ENCODE assay signal across 11 cellular contexts in genomic region chr2:213834331-213834730, GRCh38.
DNase-seq lines count a peak whose midpoint lies in the region; ATAC-seq and TF ChIP-seq lines count a peak whose summit lies in the region.
"Had no signal": no experiment of that assay in that cellular context is flagged by ENCODE, and none has a peak within 500 bp of the region (broad histone marks: within the 10 kb centered on the region; RNA-seq: fewer than 3 reads in every experiment).

No MANE protein-coding gene starts in this region.

- H3K27me3 ChIP-seq in psoas muscle (ENCODE audit: insufficient read depth in 3 of 3, low read length in 2 of 3), result no peaks in the 10 kb centered on the region

- DNase-seq in AG20443 (ENCODE audit: low spot score) (peak; percentile 67), NCI-H460 (ENCODE audit: extremely low read depth, low read depth) (peak; percentile 2), epithelial cell of proximal tubule (ENCODE audit: low read depth) (peak; percentile 61), psoas muscle (no peak), NCI-H1436 treated with DMSO at 0.1 percent for 48 hours (lab: John Stamatoyannopoulos, UW) (no peak)
- DNase-seq: activated naive CD8-positive, alpha-beta T cell treated with anti-CD3 and anti-CD28 coated beads for 36 hours; Karpas-422; NCI-H2107 had no signal

- ATAC-seq in psoas muscle (peak; percentile 60 to 93 (median 84)), HG03439 (IDR thresholded peaks at IDR 0.05; ENCODE audit: unreplicated experiment) (no peak), GM21723 (IDR thresholded peaks at IDR 0.05; ENCODE audit: unreplicated experiment) (no peak)
- ATAC-seq in activated T-helper 17 cell treated with anti-CD3 and anti-CD28 coated beads, Interleukin-2, amount 50 U/mL, for 72 hours (replicated peaks), result no peak

- H3K27ac ChIP-seq in psoas muscle, result no peak overlapping the region

- H3K36me3 Mint-ChIP-seq in activated T-helper 17 cell treated with anti-CD3 and anti-CD28 coated beads, Interleukin-2, amount 50 U/mL, for 72 hours (ENCODE audit: low read depth), result no peaks in the 10 kb centered on the region
- H3K36me3 Mint-ChIP-seq: activated naive CD8-positive, alpha-beta T cell treated with anti-CD3 and anti-CD28 coated beads for 36 hours had no signal

- H3K4me3 ChIP-seq in epithelial cell of proximal tubule (ENCODE audit: low read depth, low read length) (no peak overlapping the region), psoas muscle (no peak overlapping the region)

- intact Hi-C loops in psoas muscle (cut with DNase I), result no loop called here

- H3K4me1 ChIP-seq in psoas muscle, result peaks cover 9% of the 10 kb centered on the region

- H3K27me3 Mint-ChIP-seq in activated T-helper 17 cell treated with anti-CD3 and anti-CD28 coated beads, Interleukin-2, amount 50 U/mL, for 72 hours, result no peaks in the 10 kb centered on the region

- no peak overlapping the region for H3K4me3 Mint-ChIP-seq in activated T-helper 17 cell treated with anti-CD3 and anti-CD28 coated beads, Interleukin-2, amount 50 U/mL, for 72 hours
- H3K4me3 Mint-ChIP-seq: activated naive CD8-positive, alpha-beta T cell treated with anti-CD3 and anti-CD28 coated beads for 36 hours had no signal

- no peaks in the 10 kb centered on the region for H3K9me3 ChIP-seq in psoas muscle

- no peaks in the 10 kb centered on the region for H3K4me1 Mint-ChIP-seq in activated T-helper 17 cell treated with anti-CD3 and anti-CD28 coated beads, Interleukin-2, amount 50 U/mL, for 72 hours
- H3K4me1 Mint-ChIP-seq: activated naive CD8-positive, alpha-beta T cell treated with anti-CD3 and anti-CD28 coated beads for 36 hours had no signal

- H3K27ac Mint-ChIP-seq in activated T-helper 17 cell treated with anti-CD3 and anti-CD28 coated beads, Interleukin-2, amount 50 U/mL, for 72 hours, result no peak overlapping the region
- H3K27ac Mint-ChIP-seq: activated naive CD8-positive, alpha-beta T cell treated with anti-CD3 and anti-CD28 coated beads for 36 hours had no signal

- no peaks in the 10 kb centered on the region for H3K9me3 Mint-ChIP-seq in activated T-helper 17 cell treated with anti-CD3 and anti-CD28 coated beads, Interleukin-2, amount 50 U/mL, for 72 hours

- TF ChIP-seq CTCF in epithelial cell of proximal tubule (conservative IDR thresholded peaks at IDR 0.05; ENCODE audit: low read depth, low read length) (no peak), psoas muscle (IDR thresholded peaks at IDR 0.05) (no peak)

- H3K36me3 ChIP-seq in psoas muscle (ENCODE audit: insufficient read depth in 1 of 2, low read depth in 1 of 2), result no peaks in the 10 kb centered on the region

Comparison
In these comparisons a context has a peak if more than half of its experiments do, and no peak if none do; other contexts are left out.
1. DNase-seq: peak in AG20443 (single experiment), NCI-H460 (single experiment) and epithelial cell of proximal tubule (single experiment); none in psoas muscle (0 of 2) and NCI-H1436 treated with DMSO at 0.1 percent for 48 hours (single experiment).
2. ATAC-seq: peak in psoas muscle (4 of 4); none in HG03439 (single experiment), activated T-helper 17 cell treated with anti-CD3 and anti-CD28 coated beads, Interleukin-2, amount 50 U/mL, for 72 hours (single experiment) and GM21723 (single experiment).